In the genomic region with DNA sequence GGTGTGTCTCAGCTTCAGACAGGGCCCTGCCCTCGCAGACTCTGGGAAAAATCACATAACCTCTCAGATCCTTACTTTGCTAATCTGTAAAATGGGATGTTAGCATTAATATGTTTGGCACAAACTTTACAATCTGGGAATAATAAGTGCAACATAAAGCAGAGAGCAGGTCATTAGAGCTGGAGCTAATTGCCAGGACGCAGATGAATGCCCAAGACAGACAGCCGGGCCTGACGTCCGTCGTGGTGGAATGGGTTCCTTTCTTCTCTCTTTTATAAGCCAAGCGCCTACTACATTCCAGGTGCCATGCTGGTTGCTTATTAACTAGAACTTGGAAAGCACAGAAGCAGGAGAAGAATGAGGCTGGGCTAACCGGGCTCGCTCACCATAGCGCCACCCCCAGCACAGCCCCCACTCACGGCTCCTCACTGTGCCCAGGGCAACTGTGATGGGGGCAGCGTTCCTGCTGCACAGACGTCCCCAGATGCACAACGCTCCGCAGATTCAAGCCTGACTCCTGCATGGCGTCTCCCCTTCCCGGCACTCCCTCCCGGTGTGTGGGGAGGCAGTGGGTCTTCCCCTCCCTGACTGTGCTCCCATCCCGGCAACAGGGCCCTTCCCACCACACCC, we compare ENCODE assay signal across 1 cellular context.
A peak's percentile ranks its signal among the peaks of the same experiment; 100 is the strongest.
TF ChIP-seq lines count a peak whose summit lies in the region.

No MANE protein-coding gene starts in this region.

TF ChIP-seq in HepG2, 621 proteins besides CTCF, POLR2A, EP300 and RAD21 (continued from another document and continues in another):
- TF ChIP-seq, protein P1, sequence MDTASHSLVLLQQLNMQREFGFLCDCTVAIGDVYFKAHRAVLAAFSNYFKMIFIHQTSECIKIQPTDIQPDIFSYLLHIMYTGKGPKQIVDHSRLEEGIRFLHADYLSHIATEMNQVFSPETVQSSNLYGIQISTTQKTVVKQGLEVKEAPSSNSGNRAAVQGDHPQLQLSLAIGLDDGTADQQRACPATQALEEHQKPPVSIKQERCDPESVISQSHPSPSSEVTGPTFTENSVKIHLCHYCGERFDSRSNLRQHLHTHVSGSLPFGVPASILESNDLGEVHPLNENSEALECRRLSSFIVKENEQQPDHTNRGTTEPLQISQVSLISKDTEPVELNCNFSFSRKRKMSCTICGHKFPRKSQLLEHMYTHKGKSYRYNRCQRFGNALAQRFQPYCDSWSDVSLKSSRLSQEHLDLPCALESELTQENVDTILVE (CRISPR knock-in tag; IDR thresholded peaks at IDR 0.05): no peak
- TF ChIP-seq, protein P2, sequence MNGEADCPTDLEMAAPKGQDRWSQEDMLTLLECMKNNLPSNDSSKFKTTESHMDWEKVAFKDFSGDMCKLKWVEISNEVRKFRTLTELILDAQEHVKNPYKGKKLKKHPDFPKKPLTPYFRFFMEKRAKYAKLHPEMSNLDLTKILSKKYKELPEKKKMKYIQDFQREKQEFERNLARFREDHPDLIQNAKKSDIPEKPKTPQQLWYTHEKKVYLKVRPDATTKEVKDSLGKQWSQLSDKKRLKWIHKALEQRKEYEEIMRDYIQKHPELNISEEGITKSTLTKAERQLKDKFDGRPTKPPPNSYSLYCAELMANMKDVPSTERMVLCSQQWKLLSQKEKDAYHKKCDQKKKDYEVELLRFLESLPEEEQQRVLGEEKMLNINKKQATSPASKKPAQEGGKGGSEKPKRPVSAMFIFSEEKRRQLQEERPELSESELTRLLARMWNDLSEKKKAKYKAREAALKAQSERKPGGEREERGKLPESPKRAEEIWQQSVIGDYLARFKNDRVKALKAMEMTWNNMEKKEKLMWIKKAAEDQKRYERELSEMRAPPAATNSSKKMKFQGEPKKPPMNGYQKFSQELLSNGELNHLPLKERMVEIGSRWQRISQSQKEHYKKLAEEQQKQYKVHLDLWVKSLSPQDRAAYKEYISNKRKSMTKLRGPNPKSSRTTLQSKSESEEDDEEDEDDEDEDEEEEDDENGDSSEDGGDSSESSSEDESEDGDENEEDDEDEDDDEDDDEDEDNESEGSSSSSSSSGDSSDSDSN (CRISPR knock-in tag; IDR thresholded peaks at IDR 0.05): 0 out of 2 replicates have a peak, but pooled peaks have one; percentile 16
- TF ChIP-seq CAMTA2 (CRISPR knock-in tag; IDR thresholded peaks at IDR 0.05; ENCODE audit: borderline replicate concordance): no peak
- no peak for TF ChIP-seq NONO (IDR thresholded peaks at IDR 0.05)
- 0 out of 2 replicates have a peak, but pooled peaks have one; percentile 17 for TF ChIP-seq NONO (CRISPR knock-in tag; conservative IDR thresholded peaks at IDR 0.05)
- TF ChIP-seq TEAD3 (CRISPR knock-in tag; optimal IDR thresholded peaks at IDR 0.05; ENCODE audit: borderline replicate concordance): peak; percentile 92
- no peak for TF ChIP-seq ZNF672 (CRISPR knock-in tag; IDR thresholded peaks at IDR 0.05)
- TF ChIP-seq SSRP1 (CRISPR knock-in tag; IDR thresholded peaks at IDR 0.05): 0 out of 2 replicates have a peak, but pooled peaks have one; percentile 35
- TF ChIP-seq TBX2 (CRISPR knock-in tag; IDR thresholded peaks at IDR 0.05; ENCODE audit: borderline replicate concordance): peak; percentile 65
- no peak for TF ChIP-seq MAFF (IDR thresholded peaks at IDR 0.05; ENCODE audit: low read depth, low read length)
- TF ChIP-seq, protein P3, sequence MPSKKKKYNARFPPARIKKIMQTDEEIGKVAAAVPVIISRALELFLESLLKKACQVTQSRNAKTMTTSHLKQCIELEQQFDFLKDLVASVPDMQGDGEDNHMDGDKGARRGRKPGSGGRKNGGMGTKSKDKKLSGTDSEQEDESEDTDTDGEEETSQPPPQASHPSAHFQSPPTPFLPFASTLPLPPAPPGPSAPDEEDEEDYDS (CRISPR knock-in tag; IDR thresholded peaks at IDR 0.05): peak; percentile 62; the same call in 1 of the 2 replicates
- TF ChIP-seq BCL6 (CRISPR knock-in tag; IDR thresholded peaks at IDR 0.05): peak; percentile 89
- peak; percentile 97 for TF ChIP-seq CHD4 (IDR thresholded peaks at IDR 0.05; ENCODE audit: borderline replicate concordance, low read length)
- TF ChIP-seq, protein P4, sequence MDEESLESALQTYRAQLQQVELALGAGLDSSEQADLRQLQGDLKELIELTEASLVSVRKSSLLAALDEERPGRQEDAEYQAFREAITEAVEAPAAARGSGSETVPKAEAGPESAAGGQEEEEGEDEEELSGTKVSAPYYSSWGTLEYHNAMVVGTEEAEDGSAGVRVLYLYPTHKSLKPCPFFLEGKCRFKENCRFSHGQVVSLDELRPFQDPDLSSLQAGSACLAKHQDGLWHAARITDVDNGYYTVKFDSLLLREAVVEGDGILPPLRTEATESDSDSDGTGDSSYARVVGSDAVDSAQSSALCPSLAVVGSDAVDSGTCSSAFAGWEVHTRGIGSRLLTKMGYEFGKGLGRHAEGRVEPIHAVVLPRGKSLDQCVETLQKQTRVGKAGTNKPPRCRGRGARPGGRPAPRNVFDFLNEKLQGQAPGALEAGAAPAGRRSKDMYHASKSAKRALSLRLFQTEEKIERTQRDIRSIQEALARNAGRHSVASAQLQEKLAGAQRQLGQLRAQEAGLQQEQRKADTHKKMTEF (CRISPR knock-in tag; IDR thresholded peaks at IDR 0.05): peak; percentile 16; the same call in 1 of the 2 replicates
- TF ChIP-seq, protein P5, sequence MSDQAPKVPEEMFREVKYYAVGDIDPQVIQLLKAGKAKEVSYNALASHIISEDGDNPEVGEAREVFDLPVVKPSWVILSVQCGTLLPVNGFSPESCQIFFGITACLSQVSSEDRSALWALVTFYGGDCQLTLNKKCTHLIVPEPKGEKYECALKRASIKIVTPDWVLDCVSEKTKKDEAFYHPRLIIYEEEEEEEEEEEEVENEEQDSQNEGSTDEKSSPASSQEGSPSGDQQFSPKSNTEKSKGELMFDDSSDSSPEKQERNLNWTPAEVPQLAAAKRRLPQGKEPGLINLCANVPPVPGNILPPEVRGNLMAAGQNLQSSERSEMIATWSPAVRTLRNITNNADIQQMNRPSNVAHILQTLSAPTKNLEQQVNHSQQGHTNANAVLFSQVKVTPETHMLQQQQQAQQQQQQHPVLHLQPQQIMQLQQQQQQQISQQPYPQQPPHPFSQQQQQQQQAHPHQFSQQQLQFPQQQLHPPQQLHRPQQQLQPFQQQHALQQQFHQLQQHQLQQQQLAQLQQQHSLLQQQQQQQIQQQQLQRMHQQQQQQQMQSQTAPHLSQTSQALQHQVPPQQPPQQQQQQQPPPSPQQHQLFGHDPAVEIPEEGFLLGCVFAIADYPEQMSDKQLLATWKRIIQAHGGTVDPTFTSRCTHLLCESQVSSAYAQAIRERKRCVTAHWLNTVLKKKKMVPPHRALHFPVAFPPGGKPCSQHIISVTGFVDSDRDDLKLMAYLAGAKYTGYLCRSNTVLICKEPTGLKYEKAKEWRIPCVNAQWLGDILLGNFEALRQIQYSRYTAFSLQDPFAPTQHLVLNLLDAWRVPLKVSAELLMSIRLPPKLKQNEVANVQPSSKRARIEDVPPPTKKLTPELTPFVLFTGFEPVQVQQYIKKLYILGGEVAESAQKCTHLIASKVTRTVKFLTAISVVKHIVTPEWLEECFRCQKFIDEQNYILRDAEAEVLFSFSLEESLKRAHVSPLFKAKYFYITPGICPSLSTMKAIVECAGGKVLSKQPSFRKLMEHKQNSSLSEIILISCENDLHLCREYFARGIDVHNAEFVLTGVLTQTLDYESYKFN (CRISPR knock-in tag; conservative IDR thresholded peaks at IDR 0.05): peak; percentile 41; the same call in 1 of the 2 replicates
- 0 out of 2 replicates have a peak, but pooled peaks have one; percentile 24 for TF ChIP-seq ZNF761 (CRISPR knock-in tag; conservative IDR thresholded peaks at IDR 0.05)
- TF ChIP-seq HDAC6 (IDR thresholded peaks at IDR 0.05; ENCODE audit: low read depth, low read length): peak; percentile 51; the same call in 1 of the 2 replicates
- TF ChIP-seq, protein P6, sequence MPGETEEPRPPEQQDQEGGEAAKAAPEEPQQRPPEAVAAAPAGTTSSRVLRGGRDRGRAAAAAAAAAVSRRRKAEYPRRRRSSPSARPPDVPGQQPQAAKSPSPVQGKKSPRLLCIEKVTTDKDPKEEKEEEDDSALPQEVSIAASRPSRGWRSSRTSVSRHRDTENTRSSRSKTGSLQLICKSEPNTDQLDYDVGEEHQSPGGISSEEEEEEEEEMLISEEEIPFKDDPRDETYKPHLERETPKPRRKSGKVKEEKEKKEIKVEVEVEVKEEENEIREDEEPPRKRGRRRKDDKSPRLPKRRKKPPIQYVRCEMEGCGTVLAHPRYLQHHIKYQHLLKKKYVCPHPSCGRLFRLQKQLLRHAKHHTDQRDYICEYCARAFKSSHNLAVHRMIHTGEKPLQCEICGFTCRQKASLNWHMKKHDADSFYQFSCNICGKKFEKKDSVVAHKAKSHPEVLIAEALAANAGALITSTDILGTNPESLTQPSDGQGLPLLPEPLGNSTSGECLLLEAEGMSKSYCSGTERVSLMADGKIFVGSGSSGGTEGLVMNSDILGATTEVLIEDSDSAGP (CRISPR knock-in tag; IDR thresholded peaks at IDR 0.05; ENCODE audit: borderline replicate concordance): 0 out of 2 replicates have a peak, but pooled peaks have one; percentile 31
- 0 out of 2 replicates have a peak, but pooled peaks have one; percentile 2 for TF ChIP-seq ERF (CRISPR knock-in tag; IDR thresholded peaks at IDR 0.05)
- TF ChIP-seq NR2F6 (IDR thresholded peaks at IDR 0.05): 0 out of 2 replicates have a peak, but pooled peaks have one; percentile 10
- TF ChIP-seq NR2F6 (CRISPR knock-in tag; IDR thresholded peaks at IDR 0.05): no peak
- TF ChIP-seq ZNF772 (CRISPR knock-in tag; IDR thresholded peaks at IDR 0.05): peak; percentile 41; the same call in 1 of the 2 replicates
- no peak; the same call in 1 of the 2 replicates for TF ChIP-seq PITX1 (CRISPR knock-in tag; IDR thresholded peaks at IDR 0.05)
- TF ChIP-seq, protein P7, sequence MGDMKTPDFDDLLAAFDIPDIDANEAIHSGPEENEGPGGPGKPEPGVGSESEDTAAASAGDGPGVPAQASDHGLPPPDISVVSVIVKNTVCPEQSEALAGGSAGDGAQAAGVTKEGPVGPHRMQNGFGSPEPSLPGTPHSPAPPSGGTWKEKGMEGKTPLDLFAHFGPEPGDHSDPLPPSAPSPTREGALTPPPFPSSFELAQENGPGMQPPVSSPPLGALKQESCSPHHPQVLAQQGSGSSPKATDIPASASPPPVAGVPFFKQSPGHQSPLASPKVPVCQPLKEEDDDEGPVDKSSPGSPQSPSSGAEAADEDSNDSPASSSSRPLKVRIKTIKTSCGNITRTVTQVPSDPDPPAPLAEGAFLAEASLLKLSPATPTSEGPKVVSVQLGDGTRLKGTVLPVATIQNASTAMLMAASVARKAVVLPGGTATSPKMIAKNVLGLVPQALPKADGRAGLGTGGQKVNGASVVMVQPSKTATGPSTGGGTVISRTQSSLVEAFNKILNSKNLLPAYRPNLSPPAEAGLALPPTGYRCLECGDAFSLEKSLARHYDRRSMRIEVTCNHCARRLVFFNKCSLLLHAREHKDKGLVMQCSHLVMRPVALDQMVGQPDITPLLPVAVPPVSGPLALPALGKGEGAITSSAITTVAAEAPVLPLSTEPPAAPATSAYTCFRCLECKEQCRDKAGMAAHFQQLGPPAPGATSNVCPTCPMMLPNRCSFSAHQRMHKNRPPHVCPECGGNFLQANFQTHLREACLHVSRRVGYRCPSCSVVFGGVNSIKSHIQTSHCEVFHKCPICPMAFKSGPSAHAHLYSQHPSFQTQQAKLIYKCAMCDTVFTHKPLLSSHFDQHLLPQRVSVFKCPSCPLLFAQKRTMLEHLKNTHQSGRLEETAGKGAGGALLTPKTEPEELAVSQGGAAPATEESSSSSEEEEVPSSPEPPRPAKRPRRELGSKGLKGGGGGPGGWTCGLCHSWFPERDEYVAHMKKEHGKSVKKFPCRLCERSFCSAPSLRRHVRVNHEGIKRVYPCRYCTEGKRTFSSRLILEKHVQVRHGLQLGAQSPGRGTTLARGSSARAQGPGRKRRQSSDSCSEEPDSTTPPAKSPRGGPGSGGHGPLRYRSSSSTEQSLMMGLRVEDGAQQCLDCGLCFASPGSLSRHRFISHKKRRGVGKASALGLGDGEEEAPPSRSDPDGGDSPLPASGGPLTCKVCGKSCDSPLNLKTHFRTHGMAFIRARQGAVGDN (CRISPR knock-in tag; IDR thresholded peaks at IDR 0.05): peak; percentile 60
- peak; percentile 68; the same call in 1 of the 2 replicates for TF ChIP-seq ZNF768 (CRISPR knock-in tag; IDR thresholded peaks at IDR 0.05)
- peak; percentile 23; the same call in 1 of the 2 replicates for TF ChIP-seq SOX5 (CRISPR knock-in tag; IDR thresholded peaks at IDR 0.05; ENCODE audit: borderline replicate concordance)
- no peak for TF ChIP-seq KLF12 (CRISPR knock-in tag; IDR thresholded peaks at IDR 0.05; ENCODE audit: borderline replicate concordance)
- TF ChIP-seq, protein P8, sequence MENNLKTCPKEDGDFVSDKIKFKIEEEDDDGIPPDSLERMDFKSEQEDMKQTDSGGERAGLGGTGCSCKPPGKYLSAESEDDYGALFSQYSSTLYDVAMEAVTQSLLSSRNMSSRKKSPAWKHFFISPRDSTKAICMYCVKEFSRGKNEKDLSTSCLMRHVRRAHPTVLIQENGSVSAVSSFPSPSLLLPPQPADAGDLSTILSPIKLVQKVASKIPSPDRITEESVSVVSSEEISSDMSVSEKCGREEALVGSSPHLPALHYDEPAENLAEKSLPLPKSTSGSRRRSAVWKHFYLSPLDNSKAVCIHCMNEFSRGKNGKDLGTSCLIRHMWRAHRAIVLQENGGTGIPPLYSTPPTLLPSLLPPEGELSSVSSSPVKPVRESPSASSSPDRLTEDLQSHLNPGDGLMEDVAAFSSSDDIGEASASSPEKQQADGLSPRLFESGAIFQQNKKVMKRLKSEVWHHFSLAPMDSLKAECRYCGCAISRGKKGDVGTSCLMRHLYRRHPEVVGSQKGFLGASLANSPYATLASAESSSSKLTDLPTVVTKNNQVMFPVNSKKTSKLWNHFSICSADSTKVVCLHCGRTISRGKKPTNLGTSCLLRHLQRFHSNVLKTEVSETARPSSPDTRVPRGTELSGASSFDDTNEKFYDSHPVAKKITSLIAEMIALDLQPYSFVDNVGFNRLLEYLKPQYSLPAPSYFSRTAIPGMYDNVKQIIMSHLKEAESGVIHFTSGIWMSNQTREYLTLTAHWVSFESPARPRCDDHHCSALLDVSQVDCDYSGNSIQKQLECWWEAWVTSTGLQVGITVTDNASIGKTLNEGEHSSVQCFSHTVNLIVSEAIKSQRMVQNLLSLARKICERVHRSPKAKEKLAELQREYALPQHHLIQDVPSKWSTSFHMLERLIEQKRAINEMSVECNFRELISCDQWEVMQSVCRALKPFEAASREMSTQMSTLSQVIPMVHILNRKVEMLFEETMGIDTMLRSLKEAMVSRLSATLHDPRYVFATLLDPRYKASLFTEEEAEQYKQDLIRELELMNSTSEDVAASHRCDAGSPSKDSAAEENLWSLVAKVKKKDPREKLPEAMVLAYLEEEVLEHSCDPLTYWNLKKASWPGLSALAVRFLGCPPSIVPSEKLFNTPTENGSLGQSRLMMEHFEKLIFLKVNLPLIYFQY (CRISPR knock-in tag; IDR thresholded peaks at IDR 0.05; ENCODE audit: borderline replicate concordance): peak; percentile 49; the same call in 1 of the 2 replicates
- TF ChIP-seq, protein P9, sequence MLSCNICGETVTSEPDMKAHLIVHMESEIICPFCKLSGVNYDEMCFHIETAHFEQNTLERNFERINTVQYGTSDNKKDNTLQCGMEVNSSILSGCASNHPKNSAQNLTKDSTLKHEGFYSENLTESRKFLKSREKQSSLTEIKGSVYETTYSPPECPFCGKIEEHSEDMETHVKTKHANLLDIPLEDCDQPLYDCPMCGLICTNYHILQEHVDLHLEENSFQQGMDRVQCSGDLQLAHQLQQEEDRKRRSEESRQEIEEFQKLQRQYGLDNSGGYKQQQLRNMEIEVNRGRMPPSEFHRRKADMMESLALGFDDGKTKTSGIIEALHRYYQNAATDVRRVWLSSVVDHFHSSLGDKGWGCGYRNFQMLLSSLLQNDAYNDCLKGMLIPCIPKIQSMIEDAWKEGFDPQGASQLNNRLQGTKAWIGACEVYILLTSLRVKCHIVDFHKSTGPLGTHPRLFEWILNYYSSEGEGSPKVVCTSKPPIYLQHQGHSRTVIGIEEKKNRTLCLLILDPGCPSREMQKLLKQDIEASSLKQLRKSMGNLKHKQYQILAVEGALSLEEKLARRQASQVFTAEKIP (CRISPR knock-in tag; IDR thresholded peaks at IDR 0.05; ENCODE audit: borderline replicate concordance): no peak
- TF ChIP-seq ZMYM3 (CRISPR knock-in tag; IDR thresholded peaks at IDR 0.05): peak; percentile 94
- TF ChIP-seq MTA1 (CRISPR knock-in tag; IDR thresholded peaks at IDR 0.05; ENCODE audit: borderline replicate concordance): peak; percentile 56; the same call in 1 of the 2 replicates
